In genomic region chr1:218347316-218347712, GRCh38 we compare ENCODE assay signal across 10 cellular contexts. TPM values are rescaled to one million over a fixed set of nuclear protein-coding genes. Genes with fewer than 3 reads are reported as not detected.
DNase-seq lines count a peak whose midpoint lies in the region; ATAC-seq and TF ChIP-seq lines count a peak whose summit lies in the region.
"Had no signal": no experiment of that assay in that cellular context is flagged by ENCODE, and none has a peak within 500 bp of the region (broad histone marks: within the 10 kb centered on the region; RNA-seq: fewer than 3 reads in every experiment).

No MANE protein-coding gene starts in this region.

- intact Hi-C loops in Calu3 (cut with micrococcal nuclease; ENCODE audit: unreplicated experiment), result loop anchor here (5.0 to 10.0 kb wide), 6 partner anchors 140 to 600 kb away; no protein-coding TSS in a partner anchor

- peaks cover 15% of the 10 kb centered on the region for H3K36me3 Mint-ChIP-seq in Calu3 (ENCODE audit: insufficient read depth, unreplicated experiment)
- peaks cover 4% of the 10 kb centered on the region for H3K36me3 Mint-ChIP-seq in progenitor cell of endocrine pancreas (ENCODE audit: insufficient read depth)

- no peaks in the 10 kb centered on the region for H3K79me2 ChIP-seq in OCI-LY3 (ENCODE audit: low read length)

- H3K9me3 Mint-ChIP-seq in Calu3 (ENCODE audit: low read depth, unreplicated experiment), result no peaks in the 10 kb centered on the region
- H3K9me3 Mint-ChIP-seq in progenitor cell of endocrine pancreas (ENCODE audit: low read depth), result no peaks in the 10 kb centered on the region
- H3K9me3 Mint-ChIP-seq: naive thymus-derived CD8-positive, alpha-beta T cell had no signal

- H3K4me1 ChIP-seq in OCI-LY3 (ENCODE audit: low read length), result peaks cover 10% of the 10 kb centered on the region

- TF ChIP-seq CTCF in Calu3 (IDR thresholded peaks at IDR 0.05; ENCODE audit: unreplicated experiment), result no peak
- TF ChIP-seq CTCF in OCI-LY3 (IDR thresholded peaks at IDR 0.05; ENCODE audit: low read depth, low read length), result no peak
- peak; percentile 9 for TF ChIP-seq CTCF in fibroblast of the aortic adventitia (IDR thresholded peaks at IDR 0.05; ENCODE audit: insufficient read depth, low read length)
- no peak for TF ChIP-seq CTCF in progenitor cell of endocrine pancreas (IDR thresholded peaks at IDR 0.05; ENCODE audit: unreplicated experiment)

- peaks cover 14% of the 10 kb centered on the region for H3K36me3 ChIP-seq in OCI-LY3 (replicated peaks; ENCODE audit: low read depth, low read length)

- no peak overlapping the region for H3K27ac ChIP-seq in OCI-LY3 (ENCODE audit: low read length)

- ATAC-seq in HG02938 (IDR thresholded peaks at IDR 0.05; ENCODE audit: unreplicated experiment), result no peak
- no peak for ATAC-seq in HG03457 (IDR thresholded peaks at IDR 0.05; ENCODE audit: unreplicated experiment)
- ATAC-seq: naive thymus-derived CD8-positive, alpha-beta T cell; T-helper 17 cell had no signal

- DNase-seq in Calu3 (peak; percentile 49), fibroblast of the aortic adventitia (ENCODE audit: low read depth) (peak; percentile 61), progenitor cell of endocrine pancreas (ENCODE audit: low spot score, unreplicated experiment) (no peak), GOT3 (lab: John Stamatoyannopoulos, UW) (no peak), HEK293T (ENCODE audit: extremely low spot score) (no peak)
- DNase-seq: T-helper 17 cell had no signal

- H3K27me3 Mint-ChIP-seq in Calu3 (ENCODE audit: unreplicated experiment) (no peaks in the 10 kb centered on the region), progenitor cell of endocrine pancreas (no peaks in the 10 kb centered on the region)

- no peak overlapping the region for H3K27ac Mint-ChIP-seq in Calu3 (ENCODE audit: unreplicated experiment)
- peak overlapping the region; percentile 90 for H3K27ac Mint-ChIP-seq in progenitor cell of endocrine pancreas
- H3K27ac Mint-ChIP-seq: T-helper 17 cell had no signal

- no peak overlapping the region for H3K9ac ChIP-seq in OCI-LY3 (ENCODE audit: low read length)

- CTCF ChIA-PET in Calu3 (lab: Charles Lee) (interaction anchor here (0.9 kb wide), 1 partner anchor 17 kb away, joined by 3 read pairs; no protein-coding TSS in a partner anchor), HEK293T (lab: Yijun Ruan, JAX) (no interaction called here)

- H3K4me2 ChIP-seq in OCI-LY3 (ENCODE audit: low read length), result peak overlapping the region; percentile 78

- no TSS peak for BruUV-seq in Calu3 (replicated peaks; lab: Mats Ljungman, UMichigan)

- H2AFZ ChIP-seq in OCI-LY3 (ENCODE audit: low read depth, low read length), result no peak overlapping the region

- H3K4me3 Mint-ChIP-seq in Calu3 (ENCODE audit: low read depth, unreplicated experiment) (no peak overlapping the region), progenitor cell of endocrine pancreas (ENCODE audit: low read depth) (no peak overlapping the region)

- peaks cover 28% of the 10 kb centered on the region for H3K4me1 Mint-ChIP-seq in Calu3 (ENCODE audit: low read depth, unreplicated experiment)
- H3K4me1 Mint-ChIP-seq in progenitor cell of endocrine pancreas (ENCODE audit: low read depth), result peaks cover 23% of the 10 kb centered on the region

- H4K20me1 ChIP-seq in OCI-LY3 (ENCODE audit: insufficient read depth, low read length), result no peaks in the 10 kb centered on the region

- H3K27me3 ChIP-seq in OCI-LY3 (ENCODE audit: low read depth, low read length), result peaks cover 5% of the 10 kb centered on the region

- no peaks in the 10 kb centered on the region for H3K9me3 ChIP-seq in OCI-LY3 (ENCODE audit: insufficient read depth, low read length)

- POLR2A ChIA-PET in HEK293T (lab: Yijun Ruan, JAX), result no interaction called here

- H3K4me3 ChIP-seq in OCI-LY3 (ENCODE audit: low read length), result peak overlapping the region; percentile 73
- peak overlapping the region; percentile 82 for H3K4me3 ChIP-seq in fibroblast of the aortic adventitia (ENCODE audit: low read depth, low read length)

TF ChIP-seq in HEK293T, 16 proteins besides CTCF, POLR2A, EP300 and RAD21:
- TF ChIP-seq SP1 (IDR thresholded peaks at IDR 0.05) (no peak), CTBP1 (IDR thresholded peaks at IDR 0.05; ENCODE audit: borderline replicate concordance) (no peak), HDGF (IDR thresholded peaks at IDR 0.05; ENCODE audit: borderline replicate concordance) (no peak), L3MBTL2 (conservative IDR thresholded peaks at IDR 0.05) (no peak), NFRKB (IDR thresholded peaks at IDR 0.05) (no peak), LEF1 (IDR thresholded peaks at IDR 0.05; ENCODE audit: borderline replicate concordance) (no peak), ARNT (IDR thresholded peaks at IDR 0.05) (no peak), ELF4 (IDR thresholded peaks at IDR 0.05) (no peak), BHLHE40 (IDR thresholded peaks at IDR 0.05; ENCODE audit: borderline replicate concordance) (no peak), TARDBP (IDR thresholded peaks at IDR 0.05) (no peak), PKNOX1 (IDR thresholded peaks at IDR 0.05) (no peak), FOXA1 (IDR thresholded peaks at IDR 0.05) (no peak), SUZ12 (IDR thresholded peaks at IDR 0.05) (no peak), ZNF384 (IDR thresholded peaks at IDR 0.05) (no peak), FOXM1 (IDR thresholded peaks at IDR 0.05; ENCODE audit: borderline replicate concordance) (no peak), FOXK2 (IDR thresholded peaks at IDR 0.05) (no peak)
TF ChIP-seq in HEK293T: peak in this region for 0.

RNA-seq across cellular contexts. Expression of gene TGFB2, which starts 2.2 kb away (rescaled TPM):
- 32.2 and 37.6 TPM in 2 replicates for total RNA-seq in Calu3 (2022)
- total RNA-seq in fibroblast of the aortic adventitia (ENCODE audit: low replicate concordance), result 0.82 and 13.5 TPM in 2 replicates
- 26.4 and 27.9 TPM in 2 replicates for total RNA-seq in progenitor cell of endocrine pancreas

Comparison
In these comparisons a context has a peak if more than half of its experiments do, and no peak if none do; other contexts are left out.
1. DNase-seq: peak in Calu3 (single experiment) and fibroblast of the aortic adventitia (single experiment); none in progenitor cell of endocrine pancreas (single experiment), GOT3 (single experiment) and HEK293T (single experiment).